Comparison of ENCODE assay signal across 10 cellular contexts in the genomic region with DNA sequence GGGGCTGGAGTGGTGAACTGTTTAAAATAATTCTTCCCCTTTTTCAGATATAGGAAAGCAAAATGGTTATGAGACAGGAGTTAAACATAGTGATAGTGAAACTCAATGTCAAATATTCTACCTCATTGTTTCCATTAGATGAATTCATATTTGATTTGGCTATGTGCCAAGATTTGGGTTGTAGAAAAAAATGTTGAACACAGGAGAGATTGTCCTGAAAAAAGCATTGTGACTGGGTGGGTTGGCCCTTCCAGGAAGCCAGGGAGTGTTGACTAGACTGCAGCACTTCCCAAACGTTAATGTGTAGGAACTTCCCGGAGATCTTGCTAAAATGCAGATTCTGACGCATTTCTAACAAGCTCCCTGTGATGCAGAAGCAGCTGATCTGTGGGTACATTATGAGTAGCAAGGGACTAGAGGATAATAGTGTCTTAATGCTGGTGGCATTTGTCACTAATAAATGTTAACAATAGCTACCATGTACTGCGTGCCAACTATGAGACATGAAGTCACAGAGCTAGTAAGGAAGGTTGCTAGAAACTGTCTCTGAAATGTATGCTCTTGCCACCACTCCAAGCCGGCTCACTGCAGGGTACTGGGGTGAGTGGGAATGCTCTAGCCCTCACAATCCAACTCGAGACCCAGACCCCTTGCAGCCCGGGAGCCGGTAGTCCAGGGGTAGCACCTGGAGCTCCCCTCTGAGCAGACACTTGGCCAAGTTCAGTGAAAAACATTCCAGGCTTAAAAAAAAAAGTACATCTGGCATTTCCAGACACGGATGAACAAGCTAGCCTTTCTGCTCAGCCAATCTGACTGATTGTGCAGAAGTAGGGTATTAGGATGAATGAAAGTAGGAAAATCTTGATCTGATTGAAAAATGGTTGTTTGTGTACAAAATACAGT.
DNase-seq lines count a peak whose midpoint lies in the region; ATAC-seq, FAIRE-seq and TF ChIP-seq lines count a peak whose summit lies in the region.
"Had no signal": no experiment of that assay in that cellular context is flagged by ENCODE, and none has a peak within 500 bp of the region (broad histone marks: within the 10 kb centered on the region; RNA-seq: fewer than 3 reads in every experiment).

No MANE protein-coding gene starts in this region.

- DNase-seq in COLO668 (lab: John Stamatoyannopoulos, UW; ENCODE audit: unreplicated experiment), result peak; percentile 1
- peak; percentile 80 for DNase-seq in NCI-H146 treated with DMSO at 0.1 percent for 48 hours (lab: John Stamatoyannopoulos, UW; ENCODE audit: unreplicated experiment)
- peak; percentile 63 for DNase-seq in bronchial epithelial cell (ENCODE audit: low read depth)
- peak; percentile 91 to 95 for DNase-seq in lung microvascular endothelial cell (ENCODE audit: low read depth in 2 of 2)
- no peak for DNase-seq in esophagus muscularis mucosa (ENCODE audit: extremely low spot score)
- DNase-seq in foreskin fibroblast, result no peak
- DNase-seq in NOMO-1 (lab: John Stamatoyannopoulos, UW; ENCODE audit: unreplicated experiment in 2 of 2), result no peak

- no peak overlapping the region for H3K4me3 ChIP-seq in bronchial epithelial cell (ENCODE audit: low read depth, low read length)
- no peak overlapping the region for H3K4me3 ChIP-seq in esophagus muscularis mucosa
- no peak overlapping the region for H3K4me3 ChIP-seq in foreskin fibroblast (ENCODE audit: low read depth in 1 of 2, low read length in 2 of 2)
- H3K4me3 ChIP-seq: thyroid gland had no signal

- WGBS in esophagus muscularis mucosa, result 25% methylated on average over 8 of the region's 9 CpGs

- no peaks in the 10 kb centered on the region for H3K27me3 ChIP-seq in bronchial epithelial cell (ENCODE audit: control insufficient read depth, insufficient read depth, low read length)
- H3K27me3 ChIP-seq in esophagus muscularis mucosa, result no peaks in the 10 kb centered on the region
- H3K27me3 ChIP-seq: thyroid gland had no signal

- H3K4me1 ChIP-seq in esophagus muscularis mucosa, result peaks cover 14 to 23% (median 18%) of the 10 kb centered on the region in 4 donors

- H3K36me3 ChIP-seq in bronchial epithelial cell (ENCODE audit: control insufficient read depth, insufficient read depth, low read length) (no peaks in the 10 kb centered on the region), esophagus muscularis mucosa (no peaks in the 10 kb centered on the region)
- H3K36me3 ChIP-seq: thyroid gland had no signal

- TF ChIP-seq EP300 in esophagus muscularis mucosa (IDR thresholded peaks at IDR 0.05), result no peak

- TF ChIP-seq POLR2A in esophagus muscularis mucosa (IDR thresholded peaks at IDR 0.05; ENCODE audit: low read depth), result no peak

- TF ChIP-seq CTCF in bronchial epithelial cell (IDR thresholded peaks at IDR 0.05; ENCODE audit: insufficient read depth, low read length, severe bottlenecking) (no peak), esophagus muscularis mucosa (IDR thresholded peaks at IDR 0.05) (no peak), foreskin fibroblast (IDR thresholded peaks at IDR 0.05; ENCODE audit: low read depth, low read length) (no peak)

- H3K9me3 ChIP-seq in esophagus muscularis mucosa, result no peaks in the 10 kb centered on the region
- H3K9me3 ChIP-seq: thyroid gland had no signal

- H3K27ac ChIP-seq in esophagus muscularis mucosa (replicated peaks in 1 of 4), result peak overlapping the region in 2 of 4 donors; percentile 15 to 24
- H3K27ac ChIP-seq: thyroid gland had no signal

- intact Hi-C loops in esophagus muscularis mucosa (cut with DNase I), result no loop called here

- ATAC-seq in HG03342 (IDR thresholded peaks at IDR 0.05; ENCODE audit: unreplicated experiment), result no peak

- no peak for FAIRE-seq in bronchial epithelial cell (lab: Jason Lieb, UNC)
- FAIRE-seq: endometrium had no signal

Comparison
In these comparisons a context has a peak if more than half of its experiments do, and no peak if none do; other contexts are left out.
1. DNase-seq: peak in COLO668 (single experiment), NCI-H146 treated with DMSO at 0.1 percent for 48 hours (single experiment), bronchial epithelial cell (single experiment) and lung microvascular endothelial cell (2 of 2); none in esophagus muscularis mucosa (single experiment), foreskin fibroblast (0 of 2) and NOMO-1 (0 of 2).